8 cellular contexts compared by ENCODE assay signal in the genomic region with DNA sequence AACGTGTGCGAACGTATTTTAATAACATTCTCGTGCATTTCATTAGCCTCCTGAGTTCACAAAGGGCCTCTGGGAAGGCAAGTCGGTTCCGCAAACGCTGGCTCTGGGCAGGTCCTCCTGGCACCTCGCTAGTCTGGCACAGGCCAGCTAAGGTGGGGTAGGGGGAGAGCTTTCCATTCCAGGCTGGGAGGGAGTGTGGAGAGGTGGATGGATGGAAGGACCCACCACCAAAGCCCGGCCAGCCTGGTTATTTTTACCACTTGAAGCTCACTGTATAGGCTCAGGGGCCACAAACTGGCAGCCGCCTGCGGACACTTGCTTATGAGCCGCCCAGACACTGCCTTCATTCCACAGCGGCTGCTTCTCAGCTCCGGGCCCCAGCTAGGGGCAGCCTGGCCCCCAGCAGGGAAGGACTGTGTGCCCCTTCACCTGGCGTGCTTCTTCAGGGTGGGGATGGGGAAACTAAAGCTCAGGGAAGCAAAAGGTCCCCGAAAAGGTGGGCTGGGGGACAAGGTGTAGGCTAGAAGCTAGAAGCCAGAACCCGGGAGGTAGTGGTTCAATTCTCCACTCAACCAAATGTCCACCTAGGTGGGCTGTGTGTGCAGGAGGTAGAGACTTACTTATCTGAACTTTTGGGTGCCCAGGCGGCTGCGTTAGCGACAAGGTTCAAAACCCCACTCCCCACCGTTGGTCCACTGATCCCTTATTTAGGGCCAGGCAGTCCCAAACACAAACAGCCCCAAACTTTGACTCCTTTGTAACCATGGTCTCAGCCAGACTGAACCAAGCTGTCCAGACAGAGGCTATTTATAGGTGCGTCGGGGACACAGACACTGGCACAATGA. TPM values are rescaled to one million over a fixed set of nuclear protein-coding genes. Genes with fewer than 3 reads are reported as not detected.
DNase-seq lines count a peak whose midpoint lies in the region; ATAC-seq and TF ChIP-seq lines count a peak whose summit lies in the region.

No MANE protein-coding gene starts in this region.

- intact Hi-C loops in OCI-LY7 (cut with micrococcal nuclease; ENCODE audit: unreplicated experiment) = no loop called here

- DNase-seq in AG09309 (ENCODE audit: low read depth) (no peak), OCI-LY7 (ENCODE audit: low spot score) (no peak), epithelial cell of esophagus (ENCODE audit: low read depth) (peak; percentile 39), islet precursor cell (no peak), NCI-H524 (lab: John Stamatoyannopoulos, UW) (no peak)
- no peak for DNase-seq in natural killer cell treated with Interleukin-12 subunit alpha and Interleukin-12 subunit beta and Interleukin-15 and Interleukin-18, amount 100 ng/mL, for 72 hours (ENCODE audit: low spot score)

- H3K9me3 Mint-ChIP-seq in natural killer cell treated with Interleukin-12 subunit alpha and Interleukin-12 subunit beta and Interleukin-15 and Interleukin-18, amount 100 ng/mL, for 72 hours = no peaks in the 10 kb centered on the region

- peaks cover 5% of the 10 kb centered on the region for H3K36me3 Mint-ChIP-seq in natural killer cell treated with Interleukin-12 subunit alpha and Interleukin-12 subunit beta and Interleukin-15 and Interleukin-18, amount 100 ng/mL, for 72 hours

- ATAC-seq in natural killer cell treated with Interleukin-12 subunit alpha and Interleukin-12 subunit beta and Interleukin-15 and Interleukin-18, amount 100 ng/mL, for 72 hours = no peak
- no peak for ATAC-seq in GM18511 (IDR thresholded peaks at IDR 0.05; ENCODE audit: unreplicated experiment)
- no peak for ATAC-seq in GM21576 (IDR thresholded peaks at IDR 0.05; ENCODE audit: unreplicated experiment)

- peaks cover 14 to 24% of the 10 kb centered on the region in 2 donors for H3K27me3 Mint-ChIP-seq in natural killer cell treated with Interleukin-12 subunit alpha and Interleukin-12 subunit beta and Interleukin-15 and Interleukin-18, amount 100 ng/mL, for 72 hours

- H3K79me2 ChIP-seq in OCI-LY7 (ENCODE audit: insufficient read depth, low read depth, low read length) = peaks cover 22% of the 10 kb centered on the region; the same call in 1 of the 2 replicates

- no peak overlapping the region for H2AFZ ChIP-seq in OCI-LY7 (ENCODE audit: low read length)

- H3K9me2 ChIP-seq in OCI-LY7 (ENCODE audit: insufficient read depth, low read length) = no peaks in the 10 kb centered on the region

- H3K27ac Mint-ChIP-seq in natural killer cell treated with Interleukin-12 subunit alpha and Interleukin-12 subunit beta and Interleukin-15 and Interleukin-18, amount 100 ng/mL, for 72 hours = peak overlapping the region; percentile 42 to 47

- no peak for TF ChIP-seq CTCF in AG09309 (IDR thresholded peaks at IDR 0.05; ENCODE audit: control insufficient read depth, insufficient read depth, low read depth, low read length, missing control alignments)
- no peak for TF ChIP-seq CTCF in OCI-LY7 (conservative IDR thresholded peaks at IDR 0.05; ENCODE audit: low read length)
- no peak for TF ChIP-seq CTCF in epithelial cell of esophagus (IDR thresholded peaks at IDR 0.05; ENCODE audit: insufficient read depth, low read depth, low read length, missing control alignments)

- CTCF ChIA-PET in OCI-LY7 (lab: Charles Lee; ENCODE audit: unreplicated experiment) = no interaction called here

- no peak overlapping the region for H3K27ac ChIP-seq in OCI-LY7 (ENCODE audit: low read depth, low read length, poor library complexity, severe bottlenecking)

- peak overlapping the region; percentile 72 for H3K4me2 ChIP-seq in OCI-LY7 (ENCODE audit: low read length)

- BruUV-seq in OCI-LY7 (replicated peaks; lab: Mats Ljungman, UMichigan) = no TSS peak

- peaks cover 20% of the 10 kb centered on the region; the same call in 1 of the 2 replicates for H4K20me1 ChIP-seq in OCI-LY7 (ENCODE audit: insufficient read depth, low read length)

- peaks cover 8% of the 10 kb centered on the region in 2 donors for H3K4me1 Mint-ChIP-seq in natural killer cell treated with Interleukin-12 subunit alpha and Interleukin-12 subunit beta and Interleukin-15 and Interleukin-18, amount 100 ng/mL, for 72 hours (ENCODE audit: low read depth in 2 of 2)

- H3K36me3 ChIP-seq in OCI-LY7 (ENCODE audit: insufficient read depth, low read length) = no peaks in the 10 kb centered on the region

- H3K4me3 Mint-ChIP-seq in natural killer cell treated with Interleukin-12 subunit alpha and Interleukin-12 subunit beta and Interleukin-15 and Interleukin-18, amount 100 ng/mL, for 72 hours = peak overlapping the region; percentile 91

- peak overlapping the region; percentile 52 for H3K4me3 ChIP-seq in AG09309 (ENCODE audit: control insufficient read depth, low read depth, low read length)
- peak overlapping the region; percentile 75 for H3K4me3 ChIP-seq in OCI-LY7 (ENCODE audit: low read depth, low read length, poor library complexity, severe bottlenecking)
- H3K4me3 ChIP-seq in epithelial cell of esophagus (ENCODE audit: low read length) = peak overlapping the region; percentile 75

- peaks cover 68% of the 10 kb centered on the region for H3K4me1 ChIP-seq in OCI-LY7 (ENCODE audit: insufficient read depth, low read length, poor library complexity, severe bottlenecking)

- H3K9me3 ChIP-seq in OCI-LY7 (ENCODE audit: low read length) = no peaks in the 10 kb centered on the region

- POLR2A ChIA-PET in OCI-LY7 (lab: Charles Lee) = interaction anchor here (0.5 kb wide), 1 partner anchor 86 kb away, joined by 5 read pairs; no protein-coding TSS in a partner anchor

RNA-seq across cellular contexts. Expression of a gene that starts 1.7 kb away (rescaled TPM):
- 1.4 and 1.8 TPM in 2 replicates for total RNA-seq in OCI-LY7 (2014; rRNA removed; shearing (Covaris generic))
- 3.7 and 4.3 TPM in 2 replicates for total RNA-seq in OCI-LY7 (2022)
- under 1 TPM in 1 of 2 donors, not detected in 1; 0.08 TPM for total RNA-seq in natural killer cell treated with Interleukin-12 subunit alpha and Interleukin-12 subunit beta and Interleukin-15 and Interleukin-18, amount 100 ng/mL, for 72 hours
